20 cellular contexts compared by ENCODE assay signal in the genomic region with DNA sequence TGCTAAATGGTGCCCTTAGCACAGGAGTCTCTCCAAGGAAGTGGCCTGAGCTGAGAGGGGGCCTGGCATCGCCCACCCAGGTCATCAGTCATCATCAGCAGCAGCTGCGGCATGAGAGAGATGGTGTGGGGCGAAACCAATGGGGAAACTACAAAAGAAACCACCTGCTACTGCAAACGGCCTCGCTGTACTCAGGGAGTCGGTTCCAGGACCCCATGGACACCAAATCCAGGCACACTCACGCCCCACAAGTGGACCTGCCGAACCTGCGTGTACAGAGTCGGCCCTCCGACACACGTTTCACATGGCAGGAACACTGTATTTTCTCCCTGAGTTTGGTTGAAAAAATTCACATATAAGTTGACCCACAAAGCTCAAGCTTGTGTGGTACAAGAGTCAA. TPM values are rescaled to one million over a fixed set of nuclear protein-coding genes. Genes with fewer than 3 reads are reported as not detected.
A peak's percentile ranks its signal among the peaks of the same experiment; 100 is the strongest.
DNase-seq lines count a peak whose midpoint lies in the region; ATAC-seq and TF ChIP-seq lines count a peak whose summit lies in the region.
"Had no signal": no experiment of that assay in that cellular context is flagged by ENCODE, and none has a peak within 500 bp of the region (broad histone marks: within the 10 kb centered on the region; RNA-seq: fewer than 3 reads in every experiment).

No MANE protein-coding gene starts in this region.

- no peak overlapping the region for H3K27ac Mint-ChIP-seq in endodermal cell
- H3K27ac Mint-ChIP-seq in type B pancreatic cell: no peak overlapping the region
- H3K27ac Mint-ChIP-seq: B cell had no signal

- H3K4me3 Mint-ChIP-seq in endodermal cell (no peak overlapping the region), type B pancreatic cell (no peak overlapping the region)
- H3K4me3 Mint-ChIP-seq: B cell had no signal

- H3K27me3 Mint-ChIP-seq in endodermal cell (ENCODE audit: insufficient read depth) (no peaks in the 10 kb centered on the region), type B pancreatic cell (no peaks in the 10 kb centered on the region)

- WGBS in endodermal cell (ENCODE audit: insufficient coverage in 1 of 2, insufficient read length in 1 of 2), 2 experiments: 94 to 95% methylated on average over 12 of the region's 12 CpGs

- no peak overlapping the region for H3K4me3 ChIP-seq in right atrium auricular region
- no peak overlapping the region for H3K4me3 ChIP-seq in endodermal cell (ENCODE audit: low read length)
- H3K4me3 ChIP-seq in muscle layer of duodenum (ENCODE audit: low read depth in 1 of 2, low read length in 2 of 2): no peak overlapping the region
- no peak overlapping the region for H3K4me3 ChIP-seq in upper lobe of right lung
- H3K4me3 ChIP-seq: K562, PC-9 had no signal

- H3K9me3 Mint-ChIP-seq in endodermal cell (no peaks in the 10 kb centered on the region), type B pancreatic cell (no peaks in the 10 kb centered on the region)

- H3K27me3 ChIP-seq in right atrium auricular region: no peaks in the 10 kb centered on the region
- no peaks in the 10 kb centered on the region for H3K27me3 ChIP-seq in endodermal cell (ENCODE audit: control insufficient read depth, insufficient read depth, low read length, poor library complexity, severe bottlenecking)
- H3K27me3 ChIP-seq in muscle layer of duodenum (ENCODE audit: low read depth, low read length): no peaks in the 10 kb centered on the region
- H3K27me3 ChIP-seq in upper lobe of right lung: no peaks in the 10 kb centered on the region
- H3K27me3 ChIP-seq: SJSA1 had no signal

- DNase-seq in right atrium auricular region (ENCODE audit: low spot score) (no peak), Right ventricle myocardium inferior (ENCODE audit: missing footprints) (no peak), endodermal cell (peak; percentile 35), type B pancreatic cell (ENCODE audit: extremely low spot score, unreplicated experiment) (peak; percentile 52), upper lobe of right lung (no peak)
- no peak for DNase-seq in stimulated activated CD4-positive, alpha-beta T cell treated with anti-CD3 and anti-CD28 coated beads, Interleukin-2, amount 100 ng/mL, for 24 hours
- DNase-seq: 8988T, DMS 273 treated with DMSO at 0.1 percent for 48 hours, DND-41, HCEC 1CT, NCI-H1694 treated with DMSO at 0.1 percent for 48 hours, NCI-H2227 treated with DMSO at 0.1 percent for 48 hours, NCI-H82, PC-9 had no signal

- H3K36me3 Mint-ChIP-seq in endodermal cell (ENCODE audit: low read depth) (no peaks in the 10 kb centered on the region), type B pancreatic cell (no peaks in the 10 kb centered on the region)

- H3K36me3 ChIP-seq in right atrium auricular region (no peaks in the 10 kb centered on the region), endodermal cell (ENCODE audit: control insufficient read depth, insufficient read depth, low read length) (no peaks in the 10 kb centered on the region), muscle layer of duodenum (ENCODE audit: control insufficient read depth in 1 of 2, insufficient read depth in 2 of 2, low read length in 2 of 2) (no peaks in the 10 kb centered on the region), upper lobe of right lung (no peaks in the 10 kb centered on the region)

- H3K4me1 ChIP-seq in right atrium auricular region (peaks cover 0 to 41% of the 10 kb centered on the region in 2 donors), endodermal cell (ENCODE audit: control insufficient read depth, insufficient read depth, low read length) (peaks cover 12% of the 10 kb centered on the region), muscle layer of duodenum (ENCODE audit: control insufficient read depth in 1 of 2, insufficient read depth in 2 of 2, low read length in 2 of 2) (peaks cover 3 to 29% of the 10 kb centered on the region in 2 donors), upper lobe of right lung (peaks cover 16% of the 10 kb centered on the region)

- H3K9me3 ChIP-seq in right atrium auricular region (no peaks in the 10 kb centered on the region), endodermal cell (ENCODE audit: control insufficient read depth, low read length) (no peaks in the 10 kb centered on the region), muscle layer of duodenum (ENCODE audit: control insufficient read depth in 1 of 2, low read length in 2 of 2) (no peaks in the 10 kb centered on the region), upper lobe of right lung (no peaks in the 10 kb centered on the region)
- H3K9me3 ChIP-seq: SJSA1 had no signal

- no peak overlapping the region for H3K9ac ChIP-seq in endodermal cell (ENCODE audit: extremely low read depth, low read length, poor library complexity, severe bottlenecking)

- intact Hi-C loops in Right ventricle myocardium inferior (cut with DNase I) (no loop called here), upper lobe of right lung (cut with DNase I) (no loop called here)

- no peak for TF ChIP-seq CTCF in right atrium auricular region (IDR thresholded peaks at IDR 0.05)
- no peak for TF ChIP-seq CTCF in endodermal cell (conservative IDR thresholded peaks at IDR 0.05)
- TF ChIP-seq CTCF in type B pancreatic cell (conservative IDR thresholded peaks at IDR 0.05): no peak
- TF ChIP-seq CTCF in upper lobe of right lung (IDR thresholded peaks at IDR 0.05): no peak

- peaks cover 12% of the 10 kb centered on the region for H3K4me1 Mint-ChIP-seq in endodermal cell
- peaks cover 28% of the 10 kb centered on the region for H3K4me1 Mint-ChIP-seq in type B pancreatic cell (ENCODE audit: unreplicated experiment)
- H3K4me1 Mint-ChIP-seq: B cell had no signal

- no peak for ATAC-seq in Right ventricle myocardium inferior
- ATAC-seq in upper lobe of right lung: no peak
- ATAC-seq in GM21786 (IDR thresholded peaks at IDR 0.05; ENCODE audit: unreplicated experiment): no peak
- ATAC-seq: K562 had no signal

- H3K27ac ChIP-seq in right atrium auricular region (peak overlapping the region; percentile 77 to 86), endodermal cell (ENCODE audit: low read depth, low read length) (no peak overlapping the region), muscle layer of duodenum (ENCODE audit: low read length) (peak overlapping the region; percentile 93), upper lobe of right lung (no peak overlapping the region)
- H3K27ac ChIP-seq: PC-9, RWPE1, SJSA1 had no signal

RNA-seq across cellular contexts. Expression of gene DIP2C, which starts 37.8 kb away (rescaled TPM):
- 10 to 100 TPM; 21.1 to 23.8 TPM for total RNA-seq in right atrium auricular region
- 28.3 TPM for total RNA-seq in Right ventricle myocardium inferior
- total RNA-seq in endodermal cell: 10 to 100 TPM; 13.0 to 13.7 TPM
- 13.5 TPM for polyA plus RNA-seq in endodermal cell (2013, experiment 1 of 2)
- 13.2 TPM for polyA plus RNA-seq in endodermal cell (2013, experiment 2 of 2)
- total RNA-seq in type B pancreatic cell (ENCODE audit: low replicate concordance): 22.6 and 23.1 TPM in 2 replicates
- total RNA-seq in upper lobe of right lung: 17.3 TPM
- total RNA-seq: K562 had no signal

Comparison
In these comparisons a context has a peak if more than half of its experiments do, and no peak if none do; other contexts are left out.
1. DNase-seq: peak in endodermal cell (single experiment) and type B pancreatic cell (single experiment); none in right atrium auricular region (single experiment), Right ventricle myocardium inferior (single experiment), upper lobe of right lung (single experiment) and stimulated activated CD4-positive, alpha-beta T cell treated with anti-CD3 and anti-CD28 coated beads, Interleukin-2, amount 100 ng/mL, for 24 hours (0 of 2).
2. H3K27ac ChIP-seq: peak in right atrium auricular region (2 of 2) and muscle layer of duodenum (single experiment); none in endodermal cell (single experiment) and upper lobe of right lung (single experiment).